In genomic region chr1:25694591-25695007, GRCh38 we compare ENCODE assay signal across 10 cellular contexts.
DNase-seq lines count a peak whose midpoint lies in the region; ATAC-seq and TF ChIP-seq lines count a peak whose summit lies in the region.
"Had no signal": no experiment of that assay in that cellular context is flagged by ENCODE, and none has a peak within 500 bp of the region (broad histone marks: within the 10 kb centered on the region; RNA-seq: fewer than 3 reads in every experiment).

No MANE protein-coding gene starts in this region.

- no peak overlapping the region for H3K14ac ChIP-seq in mesenchymal stem cell (ENCODE audit: low read length in 2 of 2)

- no peaks in the 10 kb centered on the region for H3K79me1 ChIP-seq in mesenchymal stem cell (replicated peaks; ENCODE audit: low read length, poor library complexity, severe bottlenecking)

- H2BK12ac ChIP-seq in mesenchymal stem cell (ENCODE audit: low read length in 2 of 2), result peak overlapping the region; percentile 50 to 92

- peak overlapping the region; percentile 86 for H3K9ac ChIP-seq in mesenchymal stem cell (ENCODE audit: low read length)

- H3K27me3 ChIP-seq in esophagus muscularis mucosa, result no peaks in the 10 kb centered on the region
- peaks cover 0 to under 1% of the 10 kb centered on the region in 2 experiments for H3K27me3 ChIP-seq in mesenchymal stem cell (ENCODE audit: control insufficient read depth in 1 of 2, insufficient read depth in 1 of 2, low read length in 2 of 2)
- no peaks in the 10 kb centered on the region for H3K27me3 ChIP-seq in thymus (ENCODE audit: control insufficient read depth, insufficient read depth)

- peak overlapping the region; percentile 70 for H4K8ac ChIP-seq in mesenchymal stem cell (ENCODE audit: low read length)

- H2BK5ac ChIP-seq in mesenchymal stem cell (ENCODE audit: low read depth, low read length, poor library complexity, severe bottlenecking), result no peak overlapping the region

- intact Hi-C loops in esophagus muscularis mucosa (cut with DNase I), result loop anchor here (2.0 to 5.0 kb wide), 3 partner anchors 48 to 103 kb away; no protein-coding TSS in a partner anchor

- peak overlapping the region; percentile 44 for H4K91ac ChIP-seq in mesenchymal stem cell (ENCODE audit: low read length)

- H3K9me3 ChIP-seq in esophagus muscularis mucosa (no peaks in the 10 kb centered on the region), mesenchymal stem cell (ENCODE audit: control insufficient read depth, low read length) (no peaks in the 10 kb centered on the region), thymus (ENCODE audit: control insufficient read depth) (no peaks in the 10 kb centered on the region)

- 15% methylated on average over 4 of the region's 4 CpGs for WGBS in esophagus muscularis mucosa
- 45% methylated on average over 3 of the region's 4 CpGs for WGBS in mesenchymal stem cell
- WGBS in thymus, result 91% methylated on average over 4 of the region's 4 CpGs

- H3K4me1 ChIP-seq in esophagus muscularis mucosa, result peaks cover 58 to 74% (median 68%) of the 10 kb centered on the region in 4 donors
- peaks cover 21% of the 10 kb centered on the region for H3K4me1 ChIP-seq in mesenchymal stem cell (ENCODE audit: control insufficient read depth, insufficient read depth, low read depth, low read length)
- no peaks in the 10 kb centered on the region for H3K4me1 ChIP-seq in thymus (ENCODE audit: control insufficient read depth, insufficient read depth, low read length)

- no peaks in the 10 kb centered on the region for H3K36me3 ChIP-seq in esophagus muscularis mucosa
- H3K36me3 ChIP-seq in mesenchymal stem cell (ENCODE audit: control insufficient read depth in 1 of 2, insufficient read depth in 2 of 2, low read depth in 1 of 2, low read length in 2 of 2), result no peaks in the 10 kb centered on the region
- no peaks in the 10 kb centered on the region for H3K36me3 ChIP-seq in thymus (ENCODE audit: control insufficient read depth, insufficient read depth)

- H2AFZ ChIP-seq in mesenchymal stem cell (ENCODE audit: low read depth, low read length), result no peak overlapping the region

- TF ChIP-seq CTCF in WI38 (IDR thresholded peaks at IDR 0.05; ENCODE audit: low read depth, low read length) (0 out of 2 replicates have a peak, but pooled peaks have one; percentile 17), esophagus muscularis mucosa (IDR thresholded peaks at IDR 0.05) (peak in 1 of 3 experiments; percentile 30)

- H3K18ac ChIP-seq in mesenchymal stem cell (ENCODE audit: low read depth in 1 of 2, low read length in 2 of 2), result peak overlapping the region; percentile 83 to 93

- H3K4me3 ChIP-seq in WI38 (ENCODE audit: low read depth, low read length), result no peak overlapping the region
- H3K4me3 ChIP-seq in esophagus muscularis mucosa, result no peak overlapping the region
- peak overlapping the region in 1 of 2 experiments; percentile 28 for H3K4me3 ChIP-seq in mesenchymal stem cell (ENCODE audit: insufficient read depth in 1 of 2, low read depth in 1 of 2, low read length in 2 of 2)
- H3K4me3 ChIP-seq in thymus (ENCODE audit: low read length), result no peak overlapping the region

- no peak overlapping the region for H2BK15ac ChIP-seq in mesenchymal stem cell (ENCODE audit: low read depth, poor library complexity, severe bottlenecking)

- ATAC-seq in HG03095 (IDR thresholded peaks at IDR 0.05; ENCODE audit: unreplicated experiment), result no peak
- ATAC-seq: natural killer cell had no signal

- DNase-seq in esophagus muscularis mucosa (ENCODE audit: extremely low spot score) (no peak), mesenchymal stem cell (peak; percentile 70), cerebellar nuclear complex (lab: John Stamatoyannopoulos, UW) (no peak)
- DNase-seq in NK-92 treated with Interleukin-12 subunit alpha and Interleukin-12 subunit beta, amount 100 ng/mL, for 24 hours (lab: John Stamatoyannopoulos, UW), result no peak
- DNase-seq: natural killer cell, NCI-H2171 treated with DMSO at 0.1 percent for 48 hours, SW 1271 had no signal

- no peak for TF ChIP-seq EP300 in esophagus muscularis mucosa (IDR thresholded peaks at IDR 0.05)

- TF ChIP-seq POLR2A in esophagus muscularis mucosa (IDR thresholded peaks at IDR 0.05; ENCODE audit: low read depth), result no peak

- peak overlapping the region; percentile 84 to 92 (median 90) for H3K27ac ChIP-seq in esophagus muscularis mucosa (replicated peaks in 1 of 4)
- H3K27ac ChIP-seq in mesenchymal stem cell (ENCODE audit: low read length, poor library complexity, severe bottlenecking), result peak overlapping the region; percentile 76
- peak overlapping the region; percentile 53 for H3K27ac ChIP-seq in thymus (ENCODE audit: low read depth)

- H2BK120ac ChIP-seq in mesenchymal stem cell (ENCODE audit: low read depth, low read length), result peak overlapping the region; percentile 93

- H3K4ac ChIP-seq in mesenchymal stem cell (ENCODE audit: low read depth in 1 of 2, low read length in 2 of 2), result peak overlapping the region; percentile 55 to 83

- no peak overlapping the region for H3K23ac ChIP-seq in mesenchymal stem cell (ENCODE audit: low read length in 2 of 2)

- H3K4me2 ChIP-seq in mesenchymal stem cell (ENCODE audit: low read length, poor library complexity, severe bottlenecking), result no peak overlapping the region

- H2AK5ac ChIP-seq in mesenchymal stem cell (ENCODE audit: low read length, severe bottlenecking), result peak overlapping the region; percentile 43
